In the genomic region with DNA sequence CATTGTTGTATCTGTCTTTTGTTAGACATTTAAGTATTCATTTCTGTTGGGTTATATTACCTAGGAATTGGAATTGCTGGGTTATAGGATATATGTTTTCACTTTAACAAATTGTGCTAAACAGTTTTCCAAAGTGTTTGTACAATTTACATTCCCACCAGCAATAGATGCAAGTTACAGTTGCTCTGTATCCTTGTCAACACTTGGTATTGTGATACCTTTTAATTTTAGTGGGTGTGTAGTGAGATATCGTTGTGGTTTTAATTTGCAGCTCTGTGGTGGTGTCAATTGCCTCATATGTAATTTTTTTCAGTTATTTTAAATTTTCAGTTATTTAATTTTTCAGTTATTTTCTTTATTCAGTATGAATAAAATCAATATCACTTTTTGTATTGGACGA, we compare ENCODE assay signal across 11 cellular contexts.
"Had no signal": no experiment of that assay in that cellular context is flagged by ENCODE, and none has a peak within 500 bp of the region (broad histone marks: within the 10 kb centered on the region; RNA-seq: fewer than 3 reads in every experiment).

No MANE protein-coding gene starts in this region.

- H2AFZ ChIP-seq: GM23248, GM23338 had no signal

- ATAC-seq: GM23338, HCT116 had no signal

- H3K27ac ChIP-seq: GM23248 had no signal

- H3K4me2 ChIP-seq: GM23338 had no signal

- FAIRE-seq: H1, H54 had no signal

- H3K9ac ChIP-seq: GM23248 had no signal

- H3K4me3 ChIP-seq: GM23248, GM23338, HAP-1 had no signal

- DNase-seq: GM23248, GOT3, H7, H9, HCEC 1CT, HFFc6 had no signal

- H3K9me3 Mint-ChIP-seq: GM23338, HFFc6 had no signal

- H3K9me3 ChIP-seq: HAP-1 had no signal

- H3K27ac Mint-ChIP-seq: GM23338, H9, HFFc6 had no signal

- H3K4me3 Mint-ChIP-seq: GM23338, H9, HFFc6 had no signal
